Comparison of ENCODE assay signal across 35 cellular contexts in genomic region chr19:39731685-39732084, GRCh38. TPM values are rescaled to one million over a fixed set of nuclear protein-coding genes. Genes with fewer than 3 reads are reported as not detected.
"Had no signal": no experiment of that assay in that cellular context is flagged by ENCODE, and none has a peak within 500 bp of the region (broad histone marks: within the 10 kb centered on the region; RNA-seq: fewer than 3 reads in every experiment).

No MANE protein-coding gene starts in this region.

- ATAC-seq: activated CD4-positive, alpha-beta T cell treated with anti-CD3 and anti-CD28 coated beads for 36 hours; activated CD8-positive, alpha-beta memory T cell treated with anti-CD3 and anti-CD28 coated beads, Interleukin-2, amount 10 ng/mL, durations not matched to agents 7 days and 5 days; activated CD8-positive, alpha-beta T cell treated with anti-CD3 and anti-CD28 coated beads, Interleukin-2, amount 10 ng/mL, durations not matched to agents 7 days and 5 days; activated naive CD4-positive, alpha-beta T cell treated with anti-CD3 and anti-CD28 coated beads, Interleukin-2, amount 50 U/mL, for 72 hours; activated T-cell treated with anti-CD3 and anti-CD28 coated beads, Interleukin-2, amount 50 U/mL, for 72 hours; gastroesophageal sphincter; heart right ventricle; T-helper 17 cell had no signal

- H3K27ac ChIP-seq: ascending aorta, breast epithelium, cardiac muscle cell, colonic mucosa, epithelial cell of prostate, esophagus squamous epithelium, gastroesophageal sphincter, heart right ventricle had no signal

- H3K4me1 ChIP-seq: ascending aorta, breast epithelium, colonic mucosa, esophagus squamous epithelium, gastroesophageal sphincter, heart right ventricle had no signal

- H3K36me3 ChIP-seq: ascending aorta, breast epithelium, cardiac muscle cell, colonic mucosa, esophagus squamous epithelium, gastroesophageal sphincter, heart right ventricle had no signal

- H3K9me3 ChIP-seq: ascending aorta, breast epithelium, colonic mucosa, esophagus squamous epithelium, gastroesophageal sphincter, heart right ventricle had no signal

- DNase-seq: activated CD4-positive, alpha-beta memory T cell treated with anti-CD3 and anti-CD28 coated beads for 36 hours; activated CD4-positive, alpha-beta T cell treated with anti-CD3 and anti-CD28 coated beads for 36 hours; activated CD4-positive, alpha-beta T cell treated with anti-CD3 and anti-CD28 coated beads, Interleukin-2, amount 10 ng/mL, durations not matched to agents 24 days and 14 days; activated CD4-positive, CD25-positive, alpha-beta regulatory T cell; activated CD4-positive, CD25-positive, alpha-beta regulatory T cell treated with anti-CD3 and anti-CD28 coated beads, Interleukin-2, amount 50 U/mL, for 72 hours; activated CD8-positive, alpha-beta memory T cell treated with anti-CD3 and anti-CD28 coated beads, Interleukin-2, amount 10 ng/mL, durations not matched to agents 7 days and 5 days; activated CD8-positive, alpha-beta memory T cell treated with anti-CD3 and anti-CD28 coated beads, Interleukin-2, amount 50 U/mL, for 4 hours; activated CD8-positive, alpha-beta T cell treated with anti-CD3 and anti-CD28 coated beads, Interleukin-2, amount 10 ng/mL, durations not matched to agents 7 days and 5 days; activated gamma-delta T cell; activated naive CD4-positive, alpha-beta T cell; activated naive CD4-positive, alpha-beta T cell treated with anti-CD3 and anti-CD28 coated beads, Interleukin-2, amount 10 ng/mL, durations not matched to agents 7 days and 5 days; activated naive CD8-positive, alpha-beta T cell treated with anti-CD3 and anti-CD28 coated beads, Interleukin-2, amount 10 ng/mL, durations not matched to agents 7 days and 5 days; activated T-cell treated with anti-CD3 and anti-CD28 coated beads, Interleukin-2, amount 50 U/mL, for 24 hours; activated T-cell treated with anti-CD3 and anti-CD28 coated beads, Interleukin-2, amount 50 U/mL, for 72 hours; central memory CD4-positive, alpha-beta T cell; cerebellar nuclear complex; colonic mucosa; effector CD8-positive, alpha-beta T cell; esophagus squamous epithelium; foreskin melanocyte; heart right ventricle; T-helper 17 cell; T1000 had no signal

- H3K4me3 ChIP-seq: ascending aorta, breast epithelium, cardiac muscle cell, colonic mucosa, esophagus squamous epithelium, gastroesophageal sphincter, heart right ventricle had no signal

- H3K27me3 ChIP-seq: ascending aorta, breast epithelium, colonic mucosa had no signal

RNA-seq across cellular contexts. Expression of gene CLC, which starts 6.1 kb away (rescaled TPM):
- total RNA-seq: activated CD8-positive, alpha-beta memory T cell treated with anti-CD3 and anti-CD28 coated beads for 36 hours; activated CD8-positive, alpha-beta memory T cell treated with anti-CD3 and anti-CD28 coated beads, Interleukin-2, amount 10 ng/mL, durations not matched to agents 7 days and 5 days; activated CD8-positive, alpha-beta T cell treated with anti-CD3 and anti-CD28 coated beads, Interleukin-2, amount 10 ng/mL, durations not matched to agents 7 days and 5 days; activated naive CD8-positive, alpha-beta T cell treated with anti-CD3 and anti-CD28 coated beads, Interleukin-2, amount 10 ng/mL, durations not matched to agents 7 days and 5 days; ascending aorta; breast epithelium; cardiac muscle cell; dermis microvascular lymphatic vessel endothelial cell; endothelial cell of umbilical vein; esophagus squamous epithelium; fibroblast of lung; fibroblast of villous mesenchyme; gastroesophageal sphincter; glomerular endothelial cell had no signal

RNA-seq across cellular contexts. Expression of gene LGALS14, which starts 27.4 kb away (rescaled TPM):
- total RNA-seq: activated CD4-positive, alpha-beta T cell treated with anti-CD3 and anti-CD28 coated beads, Interleukin-2, amount 10 ng/mL, durations not matched to agents 24 days and 14 days; activated CD8-positive, alpha-beta memory T cell treated with anti-CD3 and anti-CD28 coated beads for 36 hours; activated CD8-positive, alpha-beta T cell treated with anti-CD3 and anti-CD28 coated beads, Interleukin-2, amount 10 ng/mL, durations not matched to agents 7 days and 5 days; activated naive CD8-positive, alpha-beta T cell treated with anti-CD3 and anti-CD28 coated beads, Interleukin-2, amount 10 ng/mL, durations not matched to agents 7 days and 5 days; ascending aorta; breast epithelium; cardiac muscle cell; colonic mucosa; dermis microvascular lymphatic vessel endothelial cell; endothelial cell of umbilical vein; esophagus squamous epithelium; fibroblast of lung; fibroblast of villous mesenchyme; gastroesophageal sphincter; glomerular endothelial cell; heart right ventricle; T-helper 17 cell had no signal

RNA-seq across cellular contexts. Expression of gene LEUTX, which starts 47.0 kb away (rescaled TPM):
- total RNA-seq: activated CD4-positive, alpha-beta memory T cell treated with anti-CD3 and anti-CD28 coated beads for 36 hours; activated CD4-positive, alpha-beta T cell treated with anti-CD3 and anti-CD28 coated beads for 36 hours; activated CD4-positive, alpha-beta T cell treated with anti-CD3 and anti-CD28 coated beads, Interleukin-2, amount 10 ng/mL, durations not matched to agents 24 days and 14 days; activated CD8-positive, alpha-beta memory T cell treated with anti-CD3 and anti-CD28 coated beads for 36 hours; activated CD8-positive, alpha-beta memory T cell treated with anti-CD3 and anti-CD28 coated beads, Interleukin-2, amount 10 ng/mL, durations not matched to agents 7 days and 5 days; activated CD8-positive, alpha-beta T cell treated with anti-CD3 and anti-CD28 coated beads, Interleukin-2, amount 10 ng/mL, durations not matched to agents 7 days and 5 days; activated naive CD4-positive, alpha-beta T cell treated with anti-CD3 and anti-CD28 coated beads, Interleukin-2, amount 50 U/mL, for 72 hours; activated naive CD8-positive, alpha-beta T cell treated with anti-CD3 and anti-CD28 coated beads, Interleukin-2, amount 10 ng/mL, durations not matched to agents 7 days and 5 days; activated T-cell treated with anti-CD3 and anti-CD28 coated beads, Interleukin-2, amount 50 U/mL, for 72 hours; ascending aorta; breast epithelium; cardiac muscle cell; colonic mucosa; dermis microvascular lymphatic vessel endothelial cell; endothelial cell of umbilical vein; esophagus squamous epithelium; fibroblast of lung; fibroblast of villous mesenchyme; gastroesophageal sphincter; glomerular endothelial cell; heart right ventricle; T-helper 17 cell had no signal
